ENCODE assay signal across 9 cellular contexts in the genomic region with DNA sequence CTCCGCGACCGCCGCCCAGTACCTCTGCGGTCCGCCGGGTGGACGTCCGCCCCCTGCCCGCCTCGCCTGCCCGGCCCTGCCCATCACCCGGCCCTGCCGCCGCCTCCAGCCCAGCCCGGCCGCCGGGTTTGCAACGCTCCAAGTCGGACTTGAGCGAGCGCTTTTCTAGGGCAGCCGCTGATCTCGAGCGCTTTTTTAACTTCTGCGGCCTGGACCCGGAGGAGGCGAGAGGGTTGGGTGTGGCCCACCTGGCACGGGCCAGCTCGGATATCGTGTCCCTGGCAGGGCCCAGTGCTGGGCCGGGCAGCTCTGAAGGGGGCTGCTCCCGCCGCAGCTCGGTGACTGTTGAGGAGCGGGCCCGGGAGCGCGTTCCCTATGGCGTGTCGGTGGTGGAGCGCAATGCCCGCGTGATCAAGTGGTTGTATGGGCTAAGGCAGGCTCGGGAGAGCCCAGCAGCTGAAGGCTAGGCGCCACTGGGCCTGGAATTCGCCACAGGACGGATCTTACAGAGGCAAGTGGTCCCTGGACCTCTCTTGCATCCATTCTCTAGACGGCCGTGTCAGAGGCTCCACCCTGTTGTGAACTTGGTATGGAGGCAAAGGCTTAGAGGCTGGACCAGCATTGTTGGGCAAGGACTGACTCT. TPM values are rescaled to one million over a fixed set of nuclear protein-coding genes. Genes with fewer than 3 reads are reported as not detected.
A peak's percentile ranks its signal among the peaks of the same experiment; 100 is the strongest.
DNase-seq lines count a peak whose midpoint lies in the region; ATAC-seq and TF ChIP-seq lines count a peak whose summit lies in the region.
"Had no signal": no experiment of that assay in that cellular context is flagged by ENCODE, and none has a peak within 500 bp of the region (broad histone marks: within the 10 kb centered on the region; RNA-seq: fewer than 3 reads in every experiment).

No MANE protein-coding gene starts in this region.

- peak overlapping the region; percentile 91 for H3K4me3 Mint-ChIP-seq in natural killer cell

- no peaks in the 10 kb centered on the region for H3K36me3 Mint-ChIP-seq in natural killer cell

- peak overlapping the region; percentile 96 for H3K27ac Mint-ChIP-seq in natural killer cell

- H3K4me2 ChIP-seq in OCI-LY1 (ENCODE audit: low read length) = peak overlapping the region; percentile 62

- H3K36me3 ChIP-seq in OCI-LY1 (ENCODE audit: insufficient read depth, low read length) = no peaks in the 10 kb centered on the region
- H3K36me3 ChIP-seq: pancreas had no signal

- intact Hi-C loops in natural killer cell (cut with micrococcal nuclease) = no loop called here

- H3K27ac ChIP-seq in C4-2B = peak overlapping the region; percentile 92
- peak overlapping the region; percentile 66 for H3K27ac ChIP-seq in OCI-LY1 (ENCODE audit: low read depth, low read length, poor library complexity, severe bottlenecking)
- H3K27ac ChIP-seq: pancreas had no signal

- no peaks in the 10 kb centered on the region for H3K9me3 ChIP-seq in OCI-LY1 (ENCODE audit: low read length)
- H3K9me3 ChIP-seq: pancreas had no signal

- no peaks in the 10 kb centered on the region for H3K79me2 ChIP-seq in OCI-LY1 (ENCODE audit: insufficient read depth, low read length)

- TF ChIP-seq CTCF in C4-2B (conservative IDR thresholded peaks at IDR 0.05) (no peak), OCI-LY1 (IDR thresholded peaks at IDR 0.05; ENCODE audit: low read length) (no peak), natural killer cell (IDR thresholded peaks at IDR 0.05) (no peak), foreskin fibroblast (IDR thresholded peaks at IDR 0.05; ENCODE audit: low read depth, low read length) (no peak)

- peaks cover 54% of the 10 kb centered on the region for H3K4me1 ChIP-seq in OCI-LY1 (ENCODE audit: insufficient read depth, low read length, severe bottlenecking)

- H3K9me2 ChIP-seq in OCI-LY1 (ENCODE audit: low read depth, low read length) = no peaks in the 10 kb centered on the region

- ATAC-seq in natural killer cell = no peak
- no peak for ATAC-seq in GM21529 (IDR thresholded peaks at IDR 0.05; ENCODE audit: unreplicated experiment)

- H3K4me1 Mint-ChIP-seq in natural killer cell = peaks cover 30 to 39% of the 10 kb centered on the region in 2 donors

- H3K4me3 ChIP-seq in OCI-LY1 (ENCODE audit: low read depth, low read length, poor library complexity, severe bottlenecking) (peak overlapping the region; percentile 53), foreskin fibroblast (ENCODE audit: low read depth in 1 of 2, low read length in 2 of 2) (no peak overlapping the region)

- peak; percentile 8 for DNase-seq in central memory CD4-positive, alpha-beta T cell
- no peak for DNase-seq in natural killer cell
- no peak for DNase-seq in EL
- DNase-seq in D341Med (ENCODE audit: low spot score) = no peak
- no peak for DNase-seq in foreskin fibroblast

- H3K9ac ChIP-seq in OCI-LY1 (ENCODE audit: low read length) = no peak overlapping the region; the same call in 1 of the 2 replicates

- no peaks in the 10 kb centered on the region for H4K20me1 ChIP-seq in OCI-LY1 (ENCODE audit: insufficient read depth, low read length)

- no peaks in the 10 kb centered on the region for H3F3A ChIP-seq in OCI-LY1 (ENCODE audit: insufficient read depth, low read length)

- no peaks in the 10 kb centered on the region for H3K27me3 Mint-ChIP-seq in natural killer cell (ENCODE audit: low read depth in 2 of 2)

- no peak overlapping the region for H2AFZ ChIP-seq in OCI-LY1 (ENCODE audit: low read length)

- H3K27me3 ChIP-seq in OCI-LY1 (ENCODE audit: insufficient read depth, low read length) = no peaks in the 10 kb centered on the region
- H3K27me3 ChIP-seq: pancreas had no signal

- H3K9me3 Mint-ChIP-seq in natural killer cell = no peaks in the 10 kb centered on the region

RNA-seq across cellular contexts. Expression of a gene that starts 11.8 kb away (rescaled TPM):
- 10 to 100 TPM; 25.1 to 91.0 (median 31.8) TPM for total RNA-seq in natural killer cell
